1 cellular context compared by ENCODE assay signal in the genomic region with DNA sequence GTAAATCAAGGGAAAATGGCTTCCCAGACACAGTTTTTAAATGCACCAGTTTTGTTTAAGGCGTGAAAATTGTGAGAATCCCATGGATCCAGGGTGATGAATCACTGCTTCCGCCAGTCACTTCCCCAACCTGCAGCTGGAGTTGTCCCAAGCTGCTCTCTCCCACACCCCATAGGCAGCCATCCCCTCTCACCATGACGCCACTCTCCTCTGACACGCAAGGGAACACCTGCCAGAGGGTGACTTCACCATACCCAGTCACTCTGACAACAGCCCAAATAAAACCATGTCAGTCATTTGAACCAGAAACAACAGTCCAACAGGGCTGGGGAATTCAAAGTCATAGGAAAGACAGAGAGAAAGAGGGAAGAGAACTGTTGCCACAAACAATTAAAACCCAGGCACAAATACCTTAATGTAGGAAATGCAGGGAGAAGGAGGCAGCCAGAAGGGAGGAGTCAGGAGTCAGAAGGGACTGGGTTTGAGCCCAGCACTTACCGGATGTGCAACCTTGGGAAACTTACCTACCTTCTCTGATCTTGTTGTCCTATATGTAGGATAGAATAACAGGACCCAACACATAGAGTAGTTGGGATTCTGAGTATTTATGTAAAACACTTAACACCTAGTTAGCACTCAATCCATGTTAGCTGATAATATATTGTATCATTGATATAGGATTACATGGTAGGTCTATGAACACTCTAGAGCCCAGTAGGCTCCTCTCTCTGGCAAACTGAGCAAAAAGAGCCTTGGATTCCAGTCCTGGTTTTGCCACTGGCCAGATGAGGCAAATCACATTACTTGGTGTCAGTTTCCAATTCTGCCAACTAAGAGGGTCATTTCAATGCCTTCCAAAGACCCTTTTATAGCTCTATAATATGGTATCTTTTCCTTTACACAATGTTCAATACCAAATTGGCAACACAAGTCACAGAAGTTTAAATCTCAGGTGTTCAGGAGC.
TF ChIP-seq lines count a peak whose summit lies in the region.

No MANE protein-coding gene starts in this region.

TF ChIP-seq in WTC11, 78 proteins besides CTCF, POLR2A, EP300 and RAD21 (continued from another document):
- TF ChIP-seq, protein P1, sequence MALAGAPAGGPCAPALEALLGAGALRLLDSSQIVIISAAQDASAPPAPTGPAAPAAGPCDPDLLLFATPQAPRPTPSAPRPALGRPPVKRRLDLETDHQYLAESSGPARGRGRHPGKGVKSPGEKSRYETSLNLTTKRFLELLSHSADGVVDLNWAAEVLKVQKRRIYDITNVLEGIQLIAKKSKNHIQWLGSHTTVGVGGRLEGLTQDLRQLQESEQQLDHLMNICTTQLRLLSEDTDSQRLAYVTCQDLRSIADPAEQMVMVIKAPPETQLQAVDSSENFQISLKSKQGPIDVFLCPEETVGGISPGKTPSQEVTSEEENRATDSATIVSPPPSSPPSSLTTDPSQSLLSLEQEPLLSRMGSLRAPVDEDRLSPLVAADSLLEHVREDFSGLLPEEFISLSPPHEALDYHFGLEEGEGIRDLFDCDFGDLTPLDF (CRISPR knock-in tag; IDR thresholded peaks at IDR 0.05) = no peak
- TF ChIP-seq ZNF423 (CRISPR knock-in tag; IDR thresholded peaks at IDR 0.05) (peak; percentile 43; the same call in 1 of the 2 replicates), USF1 (CRISPR knock-in tag; IDR thresholded peaks at IDR 0.05) (no peak), GTF2I (CRISPR knock-in tag; conservative IDR thresholded peaks at IDR 0.05) (peak; percentile 69), MLX (CRISPR knock-in tag; IDR thresholded peaks at IDR 0.05) (no peak), ELF4 (CRISPR knock-in tag; IDR thresholded peaks at IDR 0.05; ENCODE audit: low read depth) (no peak)
- TF ChIP-seq, protein P2, sequence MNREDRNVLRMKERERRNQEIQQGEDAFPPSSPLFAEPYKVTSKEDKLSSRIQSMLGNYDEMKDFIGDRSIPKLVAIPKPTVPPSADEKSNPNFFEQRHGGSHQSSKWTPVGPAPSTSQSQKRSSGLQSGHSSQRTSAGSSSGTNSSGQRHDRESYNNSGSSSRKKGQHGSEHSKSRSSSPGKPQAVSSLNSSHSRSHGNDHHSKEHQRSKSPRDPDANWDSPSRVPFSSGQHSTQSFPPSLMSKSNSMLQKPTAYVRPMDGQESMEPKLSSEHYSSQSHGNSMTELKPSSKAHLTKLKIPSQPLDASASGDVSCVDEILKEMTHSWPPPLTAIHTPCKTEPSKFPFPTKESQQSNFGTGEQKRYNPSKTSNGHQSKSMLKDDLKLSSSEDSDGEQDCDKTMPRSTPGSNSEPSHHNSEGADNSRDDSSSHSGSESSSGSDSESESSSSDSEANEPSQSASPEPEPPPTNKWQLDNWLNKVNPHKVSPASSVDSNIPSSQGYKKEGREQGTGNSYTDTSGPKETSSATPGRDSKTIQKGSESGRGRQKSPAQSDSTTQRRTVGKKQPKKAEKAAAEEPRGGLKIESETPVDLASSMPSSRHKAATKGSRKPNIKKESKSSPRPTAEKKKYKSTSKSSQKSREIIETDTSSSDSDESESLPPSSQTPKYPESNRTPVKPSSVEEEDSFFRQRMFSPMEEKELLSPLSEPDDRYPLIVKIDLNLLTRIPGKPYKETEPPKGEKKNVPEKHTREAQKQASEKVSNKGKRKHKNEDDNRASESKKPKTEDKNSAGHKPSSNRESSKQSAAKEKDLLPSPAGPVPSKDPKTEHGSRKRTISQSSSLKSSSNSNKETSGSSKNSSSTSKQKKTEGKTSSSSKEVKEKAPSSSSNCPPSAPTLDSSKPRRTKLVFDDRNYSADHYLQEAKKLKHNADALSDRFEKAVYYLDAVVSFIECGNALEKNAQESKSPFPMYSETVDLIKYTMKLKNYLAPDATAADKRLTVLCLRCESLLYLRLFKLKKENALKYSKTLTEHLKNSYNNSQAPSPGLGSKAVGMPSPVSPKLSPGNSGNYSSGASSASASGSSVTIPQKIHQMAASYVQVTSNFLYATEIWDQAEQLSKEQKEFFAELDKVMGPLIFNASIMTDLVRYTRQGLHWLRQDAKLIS (CRISPR knock-in tag; IDR thresholded peaks at IDR 0.05; ENCODE audit: borderline replicate concordance) = no peak
- TF ChIP-seq, protein P3, sequence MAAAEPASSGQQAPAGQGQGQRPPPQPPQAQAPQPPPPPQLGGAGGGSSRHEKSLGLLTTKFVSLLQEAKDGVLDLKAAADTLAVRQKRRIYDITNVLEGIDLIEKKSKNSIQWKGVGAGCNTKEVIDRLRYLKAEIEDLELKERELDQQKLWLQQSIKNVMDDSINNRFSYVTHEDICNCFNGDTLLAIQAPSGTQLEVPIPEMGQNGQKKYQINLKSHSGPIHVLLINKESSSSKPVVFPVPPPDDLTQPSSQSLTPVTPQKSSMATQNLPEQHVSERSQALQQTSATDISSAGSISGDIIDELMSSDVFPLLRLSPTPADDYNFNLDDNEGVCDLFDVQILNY (CRISPR knock-in tag; IDR thresholded peaks at IDR 0.05) = no peak
